8 cellular contexts compared by ENCODE assay signal in genomic region chr2:152334701-152335015, GRCh38. TPM values are rescaled to one million over a fixed set of nuclear protein-coding genes. Genes with fewer than 3 reads are reported as not detected.
DNase-seq lines count a peak whose midpoint lies in the region; ATAC-seq and TF ChIP-seq lines count a peak whose summit lies in the region.

No MANE protein-coding gene starts in this region.

- ATAC-seq in HG03196 (IDR thresholded peaks at IDR 0.05; ENCODE audit: unreplicated experiment) (no peak), HG02870 (IDR thresholded peaks at IDR 0.05; ENCODE audit: unreplicated experiment) (no peak), HG02973 (IDR thresholded peaks at IDR 0.05; ENCODE audit: unreplicated experiment) (no peak)

- peaks cover 30% of the 10 kb centered on the region for H3K36me3 Mint-ChIP-seq in Calu3 (ENCODE audit: insufficient read depth, unreplicated experiment)

- BruUV-seq in Calu3 (replicated peaks; lab: Mats Ljungman, UMichigan), result no TSS peak

- 3 to 5% methylated on average over 11 of the region's 11 CpGs for WGBS in esophagus, 2 donors

- no peaks in the 10 kb centered on the region for H3K27me3 Mint-ChIP-seq in Calu3 (ENCODE audit: unreplicated experiment)

- no peaks in the 10 kb centered on the region for H3K9me3 Mint-ChIP-seq in Calu3 (ENCODE audit: low read depth, unreplicated experiment)

- intact Hi-C loops in Calu3 (cut with micrococcal nuclease; ENCODE audit: unreplicated experiment), result loop anchor here (5.0 kb wide), 4 partner anchors 73 to 157 kb away; partner anchors contain the start of gene STAM2

- TF ChIP-seq CTCF in Calu3 (IDR thresholded peaks at IDR 0.05; ENCODE audit: unreplicated experiment) (no peak), RWPE1 (conservative IDR thresholded peaks at IDR 0.05; ENCODE audit: low read depth) (no peak), parathyroid adenoma (IDR thresholded peaks at IDR 0.05) (no peak)

- H3K4me1 Mint-ChIP-seq in Calu3 (ENCODE audit: low read depth, unreplicated experiment), result peaks cover 29% of the 10 kb centered on the region

- H3K27me3 ChIP-seq in esophagus (ENCODE audit: control insufficient read depth in 1 of 2, insufficient read depth in 2 of 2, low read length in 2 of 2), result no peaks in the 10 kb centered on the region
- no peaks in the 10 kb centered on the region for H3K27me3 ChIP-seq in parathyroid adenoma (ENCODE audit: control insufficient read depth, insufficient read depth, low read length)

- POLR2A ChIA-PET in RWPE1 (lab: Yijun Ruan, JAX; ENCODE audit: low non-redundant PET), result no interaction called here

- H3K9me3 ChIP-seq in esophagus (ENCODE audit: control insufficient read depth in 2 of 2, insufficient read depth in 1 of 2, low read depth in 1 of 2, low read length in 1 of 2) (no peaks in the 10 kb centered on the region), parathyroid adenoma (ENCODE audit: control insufficient read depth, low read length) (no peaks in the 10 kb centered on the region)

- H3K9ac ChIP-seq in parathyroid adenoma, result no peak overlapping the region

- CTCF ChIA-PET in Calu3 (lab: Charles Lee), result no interaction called here
- CTCF ChIA-PET in RWPE1 (lab: Yijun Ruan, JAX), result interaction anchor here (1.0 kb wide), 2 partner anchors 145 to 246 kb away, joined by 4 to 8 read pairs; no protein-coding TSS in a partner anchor

- H3K27ac ChIP-seq in RWPE1 (peak overlapping the region; percentile 95), esophagus (ENCODE audit: low read depth in 2 of 2, low read length in 1 of 2) (peak overlapping the region in 1 of 2 donors; percentile 68), parathyroid adenoma (peak overlapping the region; percentile 34)

- H3K4me3 Mint-ChIP-seq in Calu3 (ENCODE audit: low read depth, unreplicated experiment), result peak overlapping the region; percentile 99

- peaks cover 8% of the 10 kb centered on the region for H3K79me2 ChIP-seq in parathyroid adenoma

- H3K36me3 ChIP-seq in esophagus (ENCODE audit: control insufficient read depth in 2 of 2, insufficient read depth in 2 of 2, low read length in 1 of 2) (no peaks in the 10 kb centered on the region), parathyroid adenoma (ENCODE audit: control insufficient read depth, insufficient read depth, low read length) (no peaks in the 10 kb centered on the region)

- H3K27ac Mint-ChIP-seq in Calu3 (ENCODE audit: unreplicated experiment), result peak overlapping the region; percentile 61

- DNase-seq in Calu3, result no peak
- DNase-seq in RWPE1 (ENCODE audit: low spot score), result no peak
- no peak for DNase-seq in activated CD8-positive, alpha-beta memory T cell treated with anti-CD3 and anti-CD28 coated beads for 24 hours

- H2AFZ ChIP-seq in parathyroid adenoma, result peak overlapping the region; percentile 97

- H3K4me3 ChIP-seq in esophagus (ENCODE audit: low read depth in 1 of 2, low read length in 2 of 2) (peak overlapping the region; percentile 67 to 93), parathyroid adenoma (ENCODE audit: low read depth, low read length) (peak overlapping the region; percentile 67)

- no peaks in the 10 kb centered on the region for H3K4me1 ChIP-seq in esophagus (ENCODE audit: control insufficient read depth in 2 of 2, insufficient read depth in 2 of 2, low read length in 1 of 2)
- H3K4me1 ChIP-seq in parathyroid adenoma, result peaks cover 6% of the 10 kb centered on the region

- H3K4me2 ChIP-seq in parathyroid adenoma (ENCODE audit: low read length), result peak overlapping the region; percentile 86

RNA-seq across cellular contexts. Expression of gene FMNL2, which starts 0.3 kb away (rescaled TPM):
- 42.9 and 46.5 TPM in 2 replicates for total RNA-seq in Calu3 (2022)
- polyA plus RNA-seq in esophagus, result 1 to 10 TPM; 4.2 to 5.3 TPM
